Comparison of ENCODE assay signal across 11 cellular contexts in the genomic region with DNA sequence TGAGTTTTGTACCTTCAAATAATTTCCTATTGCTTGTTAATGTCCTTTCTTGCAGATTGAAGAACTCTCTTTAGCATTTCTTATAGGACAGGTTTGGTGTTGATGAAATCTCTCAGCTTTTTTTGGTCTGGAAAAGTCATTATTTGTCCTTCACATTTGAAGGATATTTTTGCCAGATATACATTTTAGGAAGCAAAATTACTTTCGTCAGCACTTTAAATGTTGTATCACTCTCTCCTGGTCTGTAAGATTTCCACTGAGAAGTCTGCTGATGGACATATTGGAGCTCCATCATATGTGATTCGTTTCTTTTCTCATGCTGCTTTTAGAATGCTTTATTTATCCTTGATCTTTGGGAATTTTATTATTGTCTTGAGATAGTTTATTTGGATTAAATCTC.
"Had no signal": no experiment of that assay in that cellular context is flagged by ENCODE, and none has a peak within 500 bp of the region (broad histone marks: within the 10 kb centered on the region; RNA-seq: fewer than 3 reads in every experiment).

No MANE protein-coding gene starts in this region.

- H3K4me2 ChIP-seq: GM23338 had no signal

- DNase-seq: GM23248, GOT3, H7, H9, HCEC 1CT, HFFc6 had no signal

- H3K9me3 ChIP-seq: HAP-1 had no signal

- H3K27ac ChIP-seq: GM23248 had no signal

- ATAC-seq: GM23338, HCT116 had no signal

- H3K36me3 ChIP-seq: HAP-1 had no signal

- H3K4me1 ChIP-seq: HAP-1 had no signal

- FAIRE-seq: H1, H54 had no signal

- H3K9ac ChIP-seq: GM23248 had no signal

- H3K4me3 ChIP-seq: GM23248, GM23338, HAP-1 had no signal

- H2AFZ ChIP-seq: GM23248, GM23338 had no signal
